Comparison of ENCODE assay signal across 9 cellular contexts in the genomic region with DNA sequence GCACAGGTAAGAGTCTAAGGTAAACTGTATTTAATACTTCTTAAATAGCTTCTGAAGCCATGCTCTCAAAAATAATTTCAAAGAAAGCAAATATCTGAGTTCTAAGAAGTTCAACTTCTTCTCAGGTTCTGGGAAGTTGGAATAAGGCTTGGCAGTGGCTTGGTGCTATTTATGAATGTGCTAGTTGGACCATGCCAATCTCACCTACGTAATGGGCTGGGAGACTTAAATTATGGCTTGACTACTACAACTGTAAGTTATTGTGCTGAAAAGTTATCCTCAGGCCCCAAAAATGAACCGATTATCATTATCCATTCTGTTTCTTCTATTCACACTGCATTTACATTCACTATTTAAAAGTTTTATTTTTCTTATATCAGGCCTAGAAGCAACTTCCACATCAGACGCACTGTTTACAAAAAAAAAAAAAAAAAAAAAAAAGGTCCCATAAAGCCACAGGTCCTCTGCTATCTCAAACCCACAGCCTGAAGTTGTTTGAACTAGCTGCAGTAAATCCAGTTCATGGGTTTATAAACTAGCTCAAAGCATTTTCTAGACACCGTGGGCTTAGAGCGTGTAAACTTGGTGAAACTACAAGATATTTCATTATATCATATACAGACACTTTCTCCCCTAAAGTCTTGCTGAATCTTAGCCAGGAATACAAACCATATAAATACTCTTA. TPM values are rescaled to one million over a fixed set of nuclear protein-coding genes. Genes with fewer than 3 reads are reported as not detected.
DNase-seq lines count a peak whose midpoint lies in the region; ATAC-seq, FAIRE-seq and TF ChIP-seq lines count a peak whose summit lies in the region.
"Had no signal": no experiment of that assay in that cellular context is flagged by ENCODE, and none has a peak within 500 bp of the region (broad histone marks: within the 10 kb centered on the region; RNA-seq: fewer than 3 reads in every experiment).

No MANE protein-coding gene starts in this region.

- CTCF ChIA-PET in HepG2 (lab: Yijun Ruan, JAX; ENCODE audit: low intra/inter-chr PET ratio, low total read pairs), result no interaction called here
- CTCF ChIA-PET in naive thymus-derived CD4-positive, alpha-beta T cell (lab: Charles Lee), result interaction anchor here (0.5 to 0.7 kb wide), 4 partner anchors 9 to 1122 kb away, joined by 3 to 5 read pairs (median 4); no protein-coding TSS in a partner anchor

- H2AFZ ChIP-seq in HepG2 (ENCODE audit: low read length), result no peak overlapping the region

- intact Hi-C loops in HepG2 (cut with micrococcal nuclease; ENCODE audit: unreplicated experiment) (no loop called here), right lobe of liver (cut with DNase I) (no loop called here)
- intact Hi-C loops in naive thymus-derived CD4-positive, alpha-beta T cell (cut with micrococcal nuclease), result loop anchor here (1.0 to 10.0 kb wide), 2 partner anchors 16 to 1157 kb away; a partner anchor contains a TSS

- peak overlapping the region; percentile 94 to 99 (median 97) for H3K4me3 Mint-ChIP-seq in brain
- peak overlapping the region; percentile 11 to 98 (median 80) for H3K4me3 Mint-ChIP-seq in naive thymus-derived CD4-positive, alpha-beta T cell
- H3K4me3 Mint-ChIP-seq: activated B cell treated with CpG ODN at 0.5 μM for 24 hours had no signal

- TF ChIP-seq EP300 in HepG2 (IDR thresholded peaks at IDR 0.05; ENCODE audit: low read depth in 2 of 2, low read length in 2 of 2) (no peak), HepG2 (CRISPR knock-in tag; IDR thresholded peaks at IDR 0.05; ENCODE audit: borderline replicate concordance) (no peak)

- peaks cover 28% of the 10 kb centered on the region for H3K27me3 Mint-ChIP-seq in brain
- peaks cover 0 to 21% (median 5%) of the 10 kb centered on the region in 5 donors for H3K27me3 Mint-ChIP-seq in naive thymus-derived CD4-positive, alpha-beta T cell

- H3K27ac ChIP-seq in HepG2 (ENCODE audit: extremely low read length, insufficient read depth, low read length), result peak overlapping the region; percentile 21
- peak overlapping the region in 1 of 3 donors; percentile 94 for H3K27ac ChIP-seq in right lobe of liver
- H3K27ac ChIP-seq in naive thymus-derived CD4-positive, alpha-beta T cell (ENCODE audit: low read depth, low read length), result no peak overlapping the region

- H3K4me1 ChIP-seq in HepG2 (ENCODE audit: insufficient read depth, low read length), result peaks cover 77% of the 10 kb centered on the region
- peaks cover 0 to 47% (median 8%) of the 10 kb centered on the region in 4 donors for H3K4me1 ChIP-seq in right lobe of liver
- H3K4me1 ChIP-seq in naive thymus-derived CD4-positive, alpha-beta T cell (ENCODE audit: control insufficient read depth in 2 of 2, insufficient read depth in 2 of 2, low read length in 2 of 2), result peaks cover 63 to 69% of the 10 kb centered on the region in 2 donors

- ATAC-seq in HepG2, result no peak
- ATAC-seq in right lobe of liver, result no peak
- no peak for ATAC-seq in naive thymus-derived CD4-positive, alpha-beta T cell
- no peak for ATAC-seq in HG03469 (IDR thresholded peaks at IDR 0.05; ENCODE audit: unreplicated experiment)
- ATAC-seq in HG02884 (IDR thresholded peaks at IDR 0.05; ENCODE audit: unreplicated experiment), result no peak

- DNase-seq in HepG2 (ENCODE audit: low spot score), result no peak
- no peak for DNase-seq in right lobe of liver
- DNase-seq in naive thymus-derived CD4-positive, alpha-beta T cell, result peak in 2 of 9 donors; percentile 29 to 35
- no peak for DNase-seq in NCI-H774 (lab: John Stamatoyannopoulos, UW)
- DNase-seq in NCI-H510A treated with DMSO at 0.1 percent for 48 hours (lab: John Stamatoyannopoulos, UW), result no peak
- DNase-seq: activated B cell treated with CpG ODN at 0.5 μM for 24 hours had no signal

- H3K9me3 ChIP-seq in HepG2 (ENCODE audit: low read length), result no peaks in the 10 kb centered on the region
- H3K9me3 ChIP-seq in right lobe of liver, result no peaks in the 10 kb centered on the region
- no peaks in the 10 kb centered on the region for H3K9me3 ChIP-seq in naive thymus-derived CD4-positive, alpha-beta T cell (ENCODE audit: control insufficient read depth in 2 of 3, low read length in 3 of 3)

- H3K79me2 ChIP-seq in HepG2 (ENCODE audit: insufficient read depth, low read length), result peaks cover 74% of the 10 kb centered on the region

- no peak for FAIRE-seq in HepG2 (lab: Jason Lieb, UNC)

- TF ChIP-seq CTCF in HepG2 (CRISPR knock-in tag; IDR thresholded peaks at IDR 0.05), result no peak
- TF ChIP-seq CTCF in right lobe of liver (IDR thresholded peaks at IDR 0.05), result no peak
- no peak for TF ChIP-seq CTCF in brain (conservative IDR thresholded peaks at IDR 0.05)

- peaks cover 3% of the 10 kb centered on the region; the same call in 1 of the 2 replicates for H4K20me1 ChIP-seq in HepG2 (ENCODE audit: insufficient read depth, low read length)

- peaks cover 81% of the 10 kb centered on the region for H3K4me1 Mint-ChIP-seq in brain
- peaks cover 60 to 91% (median 87%) of the 10 kb centered on the region in 7 donors for H3K4me1 Mint-ChIP-seq in naive thymus-derived CD4-positive, alpha-beta T cell

- H3K9me3 Mint-ChIP-seq in brain, result no peaks in the 10 kb centered on the region
- peaks cover 0 to 1% (median 0%) of the 10 kb centered on the region in 11 donors for H3K9me3 Mint-ChIP-seq in naive thymus-derived CD4-positive, alpha-beta T cell
- H3K9me3 Mint-ChIP-seq: activated B cell treated with CpG ODN at 0.5 μM for 24 hours had no signal

- no peak for TF ChIP-seq RAD21 in HepG2 (CRISPR knock-in tag; IDR thresholded peaks at IDR 0.05)

- POLR2A ChIA-PET in HepG2 (lab: Yijun Ruan, JAX), result interaction anchor here (1.4 to 2.5 kb wide), 3 partner anchors 8 to 16 kb away, joined by 3 to 14 read pairs (median 7); no protein-coding TSS in a partner anchor
- POLR2A ChIA-PET in naive thymus-derived CD4-positive, alpha-beta T cell (lab: Charles Lee), result interaction anchor here (0.7 to 1.3 kb wide), 2 partner anchors 11 to 15 kb away, joined by 3 to 5 read pairs; no protein-coding TSS in a partner anchor

- no peaks in the 10 kb centered on the region for H3K36me3 ChIP-seq in HepG2 (replicated peaks in 1 of 2; ENCODE audit: control insufficient read depth in 1 of 2, insufficient read depth in 2 of 2, low read length in 2 of 2)
- no peaks in the 10 kb centered on the region for H3K36me3 ChIP-seq in right lobe of liver
- no peaks in the 10 kb centered on the region for H3K36me3 ChIP-seq in naive thymus-derived CD4-positive, alpha-beta T cell (ENCODE audit: control insufficient read depth in 2 of 3, insufficient read depth in 3 of 3, low read length in 3 of 3)

- WGBS in HepG2 (ENCODE audit: low lambda C conversion rate), result 63% methylated on average over 5 of the region's 5 CpGs
- WGBS in right lobe of liver (ENCODE audit: insufficient coverage, low coverage, low lambda C conversion rate, missing lambda C conversion rate), result 55% methylated on average over 5 of the region's 5 CpGs

- H3K9ac ChIP-seq in HepG2 (ENCODE audit: insufficient read depth, low read depth, low read length), result no peak overlapping the region

- no peaks in the 10 kb centered on the region for H3K36me3 Mint-ChIP-seq in brain
- peaks cover 0 to 14% (median 0%) of the 10 kb centered on the region in 5 donors for H3K36me3 Mint-ChIP-seq in naive thymus-derived CD4-positive, alpha-beta T cell

- in situ Hi-C loops in HepG2 (cut with HindIII; ENCODE audit: extremely low pct_ligation_motif_present, low pct_unique_long_range_greater_than_20kb), result loop anchor here (5.0 kb wide), 1 partner anchor 90 kb away; no protein-coding TSS in a partner anchor

- no TSS peak for BruUV-seq in HepG2 (replicated peaks; lab: Mats Ljungman, UMichigan)

- peak overlapping the region; percentile 85 for H3K4me2 ChIP-seq in HepG2 (ENCODE audit: low read depth, low read length)

- H3K4me3 ChIP-seq in HepG2 (replicated peaks in 1 of 3; ENCODE audit: insufficient read depth in 1 of 3, low read depth in 2 of 3, low read length in 3 of 3) (peak overlapping the region in 1 of 3 experiments; percentile 79; a peak in 2 of 6 replicates), right lobe of liver (peak overlapping the region in 1 of 3 donors; percentile 1)
- H3K4me3 ChIP-seq in naive thymus-derived CD4-positive, alpha-beta T cell (ENCODE audit: low read length), result peak overlapping the region; percentile 1

- TF ChIP-seq POLR2A in HepG2 (IDR thresholded peaks at IDR 0.05; ENCODE audit: insufficient read depth in 1 of 2, low read depth in 2 of 2, low read length in 2 of 2) (no peak), right lobe of liver (IDR thresholded peaks at IDR 0.05) (no peak)

- H3K27ac Mint-ChIP-seq in brain, result peak overlapping the region; percentile 36 to 99 (median 92)
- peak overlapping the region in 8 of 9 donors; percentile 34 to 87 (median 70) for H3K27ac Mint-ChIP-seq in naive thymus-derived CD4-positive, alpha-beta T cell
- H3K27ac Mint-ChIP-seq: activated B cell treated with CpG ODN at 0.5 μM for 24 hours had no signal

- H3K27me3 ChIP-seq in HepG2 (ENCODE audit: control insufficient read depth in 1 of 2, insufficient read depth in 2 of 2, low read length in 2 of 2), result peaks cover 0 to 11% of the 10 kb centered on the region in 2 experiments; a peak in 3 of 5 replicates
- H3K27me3 ChIP-seq in right lobe of liver, result no peaks in the 10 kb centered on the region
- H3K27me3 ChIP-seq in naive thymus-derived CD4-positive, alpha-beta T cell (ENCODE audit: control insufficient read depth in 2 of 2, insufficient read depth in 2 of 2, low read length in 2 of 2), result no peaks in the 10 kb centered on the region

RNA-seq across cellular contexts. Expression of a gene that starts 3.4 kb away (rescaled TPM):
- 16.3 and 24.8 TPM in 2 replicates for total RNA-seq in HepG2 (2016; rRNA removed; fragmentation: Illumina TruSeq; extraction: Trizol)
- total RNA-seq in HepG2 (2016; cell fraction: cytosol; rRNA removed; fragmentation: Illumina TruSeq; extraction: Trizol; ENCODE audit: low read depth), result 24.3 and 29.3 TPM in 2 replicates
- 14.1 and 27.5 TPM in 2 replicates for total RNA-seq in HepG2 (2016; cell fraction: insoluble cytoplasmic fraction; rRNA removed; fragmentation: Illumina TruSeq; extraction: Trizol)
- 13.9 and 14.8 TPM in 2 replicates for total RNA-seq in HepG2 (2016; cell fraction: membrane; rRNA removed; fragmentation: Illumina TruSeq; extraction: Trizol)
- total RNA-seq in HepG2 (2016; cell fraction: nucleus; rRNA removed; fragmentation: Illumina TruSeq; extraction: Trizol), result 30.1 and 36.3 TPM in 2 replicates
- 17.8 and 23.5 TPM in 2 replicates for polyA plus RNA-seq in HepG2 (2011; rRNA removed)
- 15.1 TPM in 2 replicates for polyA plus RNA-seq in HepG2 (2011; cell fraction: cytosol; rRNA removed)
- 38.4 and 48.0 TPM in 2 replicates for polyA plus RNA-seq in HepG2 (2011; cell fraction: nucleus; rRNA removed)
- polyA plus RNA-seq in HepG2 (2012), result 18.0 and 20.2 TPM in 2 replicates
- polyA plus RNA-seq in HepG2 (2016; cell fraction: cytosol; fragmentation: Illumina TruSeq; extraction: Trizol; ENCODE audit: low read depth), result 0.89 and 1.1 TPM in 2 replicates
- 10.0 and 13.0 TPM in 2 replicates for polyA plus RNA-seq in HepG2 (2016; cell fraction: insoluble cytoplasmic fraction; fragmentation: Illumina TruSeq; extraction: Trizol; ENCODE audit: low read depth)
- 3.6 and 4.4 TPM in 2 replicates for polyA plus RNA-seq in HepG2 (2016; cell fraction: membrane; fragmentation: Illumina TruSeq; extraction: Trizol; ENCODE audit: low read depth)
- polyA plus RNA-seq in HepG2 (2016; cell fraction: nucleus; fragmentation: Illumina TruSeq; extraction: Trizol; ENCODE audit: insufficient read depth, low read depth), result 39.1 and 41.4 TPM in 2 replicates
- polyA minus RNA-seq in HepG2 (2011; rRNA and poly(A)+ RNA removed; ENCODE audit: low replicate concordance), result 0.94 and 60.0 TPM in 2 replicates
- polyA minus RNA-seq in HepG2 (2011; cell fraction: cytosol; rRNA and poly(A)+ RNA removed), result 12.2 and 17.4 TPM in 2 replicates
- polyA minus RNA-seq in HepG2 (2011; cell fraction: nucleus; rRNA and poly(A)+ RNA removed), result 26.6 and 27.2 TPM in 2 replicates
- 10 to 100 TPM; 15.8 to 23.2 (median 17.8) TPM for total RNA-seq in right lobe of liver
- 53.8 TPM for polyA plus RNA-seq in brain (ENCODE audit: insufficient read depth, low read depth, low replicate concordance)
- 10 to 100 TPM; 28.5 to 46.3 (median 34.4) TPM for total RNA-seq in naive thymus-derived CD4-positive, alpha-beta T cell
- polyA plus RNA-seq in naive thymus-derived CD4-positive, alpha-beta T cell, result 10 to 100 TPM; 14.5 to 35.2 TPM

Comparison
In these comparisons a context has a peak if more than half of its experiments do, and no peak if none do; other contexts are left out.
1. intact Hi-C loops: an anchor here in naive thymus-derived CD4-positive, alpha-beta T cell (1.0 to 10.0 kb wide); none called in HepG2 and right lobe of liver.